ENCODE assay signal across 8 cellular contexts in genomic region chr20:63520594-63520938, GRCh38. TPM values are rescaled to one million over a fixed set of nuclear protein-coding genes. Genes with fewer than 3 reads are reported as not detected.
DNase-seq lines count a peak whose midpoint lies in the region; ATAC-seq, FAIRE-seq and TF ChIP-seq lines count a peak whose summit lies in the region.

TSS of gene PPDPF (plus strand) at chr20:63520765. CDS start at chr20:63521309, 544 bp downstream.

- H3K9ac ChIP-seq in HepG2 (ENCODE audit: insufficient read depth, low read depth, low read length) = peak within 1 kb of the TSS; percentile 40; the same call in 1 of the 2 replicates

- TF ChIP-seq POLR2A in HepG2 (IDR thresholded peaks at IDR 0.05; ENCODE audit: insufficient read depth in 1 of 2, low read depth in 2 of 2, low read length in 2 of 2) = peak; percentile 52 to 78; a peak in 2 of 4 replicates

- H3K36me3 Mint-ChIP-seq in activated CD4-positive, alpha-beta T cell treated with anti-CD3 and anti-CD28 coated beads, Interleukin-2, amount 10 ng/mL, durations not matched to agents 7 days and 5 days (ENCODE audit: low read depth) = peaks cover 23% of the 10 kb centered on the region
- peaks cover 33% of the 10 kb centered on the region for H3K36me3 Mint-ChIP-seq in dendritic cell treated with granulocyte-macrophage colony-stimulating factor and Interleukin-4, amounts not matched to agents 40 ng/mL and 50 ng/mL, for 4 days (ENCODE audit: low read depth)

- no peak within 1 kb of the TSS for H3K27ac ChIP-seq in HepG2 (ENCODE audit: extremely low read length, insufficient read depth, low read length)

- DNase-seq in activated CD8-positive, alpha-beta memory T cell treated with anti-CD3 and anti-CD28 coated beads for 1 hour (ENCODE audit: extremely low read depth in 1 of 2, low read depth in 1 of 2) = peak; percentile 51 to 82
- DNase-seq in activated CD8-positive, alpha-beta memory T cell treated with anti-CD3 and anti-CD28 coated beads for 24 hours = no peak
- DNase-seq in NCI-H345 (lab: John Stamatoyannopoulos, UW) (peak; percentile 86), HepG2 (ENCODE audit: low spot score) (no peak)
- DNase-seq in activated CD4-positive, alpha-beta T cell treated with anti-CD3 and anti-CD28 coated beads, Interleukin-2, amount 10 ng/mL, durations not matched to agents 7 days and 5 days = peak; percentile 84
- peak; percentile 84 to 85 for DNase-seq in stimulated activated CD4-positive, alpha-beta T cell treated with anti-CD3 and anti-CD28 coated beads, Interleukin-2, amount 100 ng/mL, for 24 hours

- H3K9me3 ChIP-seq in HepG2 (ENCODE audit: low read length) = no peaks in the 10 kb centered on the region

- H3K27me3 Mint-ChIP-seq in activated CD4-positive, alpha-beta T cell treated with anti-CD3 and anti-CD28 coated beads, Interleukin-2, amount 10 ng/mL, durations not matched to agents 7 days and 5 days = peaks cover 2% of the 10 kb centered on the region
- H3K27me3 Mint-ChIP-seq in dendritic cell treated with granulocyte-macrophage colony-stimulating factor and Interleukin-4, amounts not matched to agents 40 ng/mL and 50 ng/mL, for 4 days = peaks cover 39% of the 10 kb centered on the region

- peaks cover 2% of the 10 kb centered on the region; the same call in 1 of the 2 replicates for H4K20me1 ChIP-seq in HepG2 (ENCODE audit: insufficient read depth, low read length)

- peaks cover 11% of the 10 kb centered on the region for H3K4me1 ChIP-seq in HepG2 (ENCODE audit: insufficient read depth, low read length)

- no peak within 1 kb of the TSS for H2AFZ ChIP-seq in HepG2 (ENCODE audit: low read length)

- H3K4me3 Mint-ChIP-seq in activated CD4-positive, alpha-beta T cell treated with anti-CD3 and anti-CD28 coated beads, Interleukin-2, amount 10 ng/mL, durations not matched to agents 7 days and 5 days = peak within 1 kb of the TSS; percentile 73
- H3K4me3 Mint-ChIP-seq in dendritic cell treated with granulocyte-macrophage colony-stimulating factor and Interleukin-4, amounts not matched to agents 40 ng/mL and 50 ng/mL, for 4 days = peak within 1 kb of the TSS; percentile 81

- no TSS peak for BruUV-seq in HepG2 (replicated peaks; lab: Mats Ljungman, UMichigan)

- H3K4me1 Mint-ChIP-seq in activated CD4-positive, alpha-beta T cell treated with anti-CD3 and anti-CD28 coated beads, Interleukin-2, amount 10 ng/mL, durations not matched to agents 7 days and 5 days = peaks cover 12% of the 10 kb centered on the region
- peaks cover 33% of the 10 kb centered on the region for H3K4me1 Mint-ChIP-seq in dendritic cell treated with granulocyte-macrophage colony-stimulating factor and Interleukin-4, amounts not matched to agents 40 ng/mL and 50 ng/mL, for 4 days (ENCODE audit: low read depth)

- TF ChIP-seq RAD21 in HepG2 (CRISPR knock-in tag; IDR thresholded peaks at IDR 0.05) = no peak

- H3K4me3 ChIP-seq in HepG2 (replicated peaks in 1 of 3; ENCODE audit: insufficient read depth in 1 of 3, low read depth in 2 of 3, low read length in 3 of 3) = peak within 1 kb of the TSS; percentile 61 to 69 (median 66); a peak in 4 of 6 replicates

- ATAC-seq in HG02943 (IDR thresholded peaks at IDR 0.05; ENCODE audit: low read depth, unreplicated experiment) (peak; percentile 61), HepG2 (peak; percentile 41)

- peaks cover 24 to 50% of the 10 kb centered on the region in 2 experiments for H3K27me3 ChIP-seq in HepG2 (ENCODE audit: control insufficient read depth in 1 of 2, insufficient read depth in 2 of 2, low read length in 2 of 2)

- H3K27ac Mint-ChIP-seq in activated CD4-positive, alpha-beta T cell treated with anti-CD3 and anti-CD28 coated beads, Interleukin-2, amount 10 ng/mL, durations not matched to agents 7 days and 5 days = peak within 1 kb of the TSS; percentile 90
- peak within 1 kb of the TSS; percentile 85 for H3K27ac Mint-ChIP-seq in dendritic cell treated with granulocyte-macrophage colony-stimulating factor and Interleukin-4, amounts not matched to agents 40 ng/mL and 50 ng/mL, for 4 days

- no peaks in the 10 kb centered on the region for H3K36me3 ChIP-seq in HepG2 (replicated peaks in 1 of 2; ENCODE audit: control insufficient read depth in 1 of 2, insufficient read depth in 2 of 2, low read length in 2 of 2)

- H3K4me2 ChIP-seq in HepG2 (ENCODE audit: low read depth, low read length) = peak within 1 kb of the TSS; percentile 70

- no peak for FAIRE-seq in HepG2 (lab: Jason Lieb, UNC)

- in situ Hi-C loops in HepG2 (cut with HindIII; ENCODE audit: extremely low pct_ligation_motif_present, low pct_unique_long_range_greater_than_20kb) = no loop called here

- peaks cover 10% of the 10 kb centered on the region for H3K9me3 Mint-ChIP-seq in activated CD4-positive, alpha-beta T cell treated with anti-CD3 and anti-CD28 coated beads, Interleukin-2, amount 10 ng/mL, durations not matched to agents 7 days and 5 days
- peaks cover 16% of the 10 kb centered on the region for H3K9me3 Mint-ChIP-seq in dendritic cell treated with granulocyte-macrophage colony-stimulating factor and Interleukin-4, amounts not matched to agents 40 ng/mL and 50 ng/mL, for 4 days

- 61% methylated on average over 51 of the region's 54 CpGs for WGBS in HepG2 (ENCODE audit: low lambda C conversion rate)

- no peak for TF ChIP-seq CTCF in HepG2 (CRISPR knock-in tag; IDR thresholded peaks at IDR 0.05)

- H3K79me2 ChIP-seq in HepG2 (ENCODE audit: insufficient read depth, low read length) = no peaks in the 10 kb centered on the region

- TF ChIP-seq EP300 in HepG2 (IDR thresholded peaks at IDR 0.05; ENCODE audit: low read depth in 2 of 2, low read length in 2 of 2) = no peak
- no peak for TF ChIP-seq EP300 in HepG2 (CRISPR knock-in tag; IDR thresholded peaks at IDR 0.05; ENCODE audit: borderline replicate concordance)

- POLR2A ChIA-PET in activated CD4-positive, alpha-beta T cell treated with anti-CD3 and anti-CD28 coated beads, Interleukin-2, amount 10 ng/mL, durations not matched to agents 7 days and 5 days (lab: Charles Lee) = interaction anchor here (0.7 kb wide), 1 partner anchor 308 kb away, joined by 3 read pairs; no protein-coding TSS in a partner anchor
- POLR2A ChIA-PET in HepG2 (lab: Yijun Ruan, JAX) = interaction anchor here (0.6 to 2.1 kb wide), 6 partner anchors 15 to 106 kb away, joined by 3 to 11 read pairs (median 6); partner anchors contain the start of genes GMEB2, HELZ2 and PTK6

- CTCF ChIA-PET in activated CD4-positive, alpha-beta T cell treated with anti-CD3 and anti-CD28 coated beads, Interleukin-2, amount 10 ng/mL, durations not matched to agents 7 days and 5 days (lab: Charles Lee) = interaction anchor here (0.6 to 2.3 kb wide), 7 partner anchors 14 to 537 kb away, joined by 3 to 21 read pairs (median 4); partner anchors contain the start of gene PTK6
- CTCF ChIA-PET in HepG2 (lab: Yijun Ruan, JAX; ENCODE audit: low intra/inter-chr PET ratio, low total read pairs) = no interaction called here

- intact Hi-C loops in dendritic cell treated with granulocyte-macrophage colony-stimulating factor and Interleukin-4, amounts not matched to agents 40 ng/mL and 50 ng/mL, for 4 days (cut with micrococcal nuclease) = loop anchor here (2.0 kb wide), 1 partner anchor 16 kb away; the partner anchor contains the start of gene PTK6
- intact Hi-C loops in HepG2 (cut with micrococcal nuclease; ENCODE audit: unreplicated experiment) = no loop called here

TF ChIP-seq in HepG2, 621 proteins besides CTCF, POLR2A, EP300 and RAD21 (continues in another document):
- TF ChIP-seq ZBTB1 (CRISPR knock-in tag; IDR thresholded peaks at IDR 0.05; ENCODE audit: borderline replicate concordance) (no peak), TFDP2 (CRISPR knock-in tag; IDR thresholded peaks at IDR 0.05) (peak; percentile 13; the same call in 1 of the 2 replicates), BHLHE40 (IDR thresholded peaks at IDR 0.05; ENCODE audit: low read length) (no peak), ATF3 (CRISPR knock-in tag; IDR thresholded peaks at IDR 0.05) (no peak)

RNA-seq across cellular contexts. Expression of gene PPDPF, which starts in this region (rescaled TPM):
- 100 to 1,000 TPM; 167 to 193 TPM for total RNA-seq in activated CD4-positive, alpha-beta T cell treated with anti-CD3 and anti-CD28 coated beads, Interleukin-2, amount 10 ng/mL, durations not matched to agents 7 days and 5 days
- 6.0 and 7.0 TPM in 2 replicates for total RNA-seq in HepG2 (2016; rRNA removed; fragmentation: Illumina TruSeq; extraction: Trizol)
- 21.9 and 23.8 TPM in 2 replicates for total RNA-seq in HepG2 (2016; cell fraction: cytosol; rRNA removed; fragmentation: Illumina TruSeq; extraction: Trizol; ENCODE audit: low read depth)
- 4.3 and 5.4 TPM in 2 replicates for total RNA-seq in HepG2 (2016; cell fraction: insoluble cytoplasmic fraction; rRNA removed; fragmentation: Illumina TruSeq; extraction: Trizol)
- 16.4 and 22.5 TPM in 2 replicates for total RNA-seq in HepG2 (2016; cell fraction: membrane; rRNA removed; fragmentation: Illumina TruSeq; extraction: Trizol)
- 5.4 and 6.2 TPM in 2 replicates for total RNA-seq in HepG2 (2016; cell fraction: nucleus; rRNA removed; fragmentation: Illumina TruSeq; extraction: Trizol)
- 1.8 and 2.2 TPM in 2 replicates for polyA plus RNA-seq in HepG2 (2011; rRNA removed)
- polyA plus RNA-seq in HepG2 (2011; cell fraction: cytosol; rRNA removed) = 2.4 and 6.2 TPM in 2 replicates
- 6.3 and 9.5 TPM in 2 replicates for polyA plus RNA-seq in HepG2 (2011; cell fraction: nucleus; rRNA removed)
- polyA plus RNA-seq in HepG2 (2012) = 12.0 and 18.6 TPM in 2 replicates
- polyA plus RNA-seq in HepG2 (2016; cell fraction: cytosol; fragmentation: Illumina TruSeq; extraction: Trizol; ENCODE audit: low read depth) = 606 and 718 TPM in 2 replicates
- polyA plus RNA-seq in HepG2 (2016; cell fraction: insoluble cytoplasmic fraction; fragmentation: Illumina TruSeq; extraction: Trizol; ENCODE audit: low read depth) = 42.4 and 57.7 TPM in 2 replicates
- polyA plus RNA-seq in HepG2 (2016; cell fraction: membrane; fragmentation: Illumina TruSeq; extraction: Trizol; ENCODE audit: low read depth) = 288 and 295 TPM in 2 replicates
- 40.1 and 40.2 TPM in 2 replicates for polyA plus RNA-seq in HepG2 (2016; cell fraction: nucleus; fragmentation: Illumina TruSeq; extraction: Trizol; ENCODE audit: insufficient read depth, low read depth)
- polyA minus RNA-seq in HepG2 (2011; rRNA and poly(A)+ RNA removed; ENCODE audit: low replicate concordance) = 8.4 and 13.9 TPM in 2 replicates
- 15.8 and 39.4 TPM in 2 replicates for polyA minus RNA-seq in HepG2 (2011; cell fraction: cytosol; rRNA and poly(A)+ RNA removed)
- polyA minus RNA-seq in HepG2 (2011; cell fraction: nucleus; rRNA and poly(A)+ RNA removed) = 4.5 and 4.8 TPM in 2 replicates

Comparison
In these comparisons a context has a peak if more than half of its experiments do, and no peak if none do; other contexts are left out.
1. RNA of gene PPDPF (total RNA-seq): 167 to 193 TPM in activated CD4-positive, alpha-beta T cell treated with anti-CD3 and anti-CD28 coated beads, Interleukin-2, amount 10 ng/mL, durations not matched to agents 7 days and 5 days; 4.3 to 23.8 TPM in HepG2; every median in the first group is over 4 times any median in the second.
2. DNase-seq: peak in activated CD8-positive, alpha-beta memory T cell treated with anti-CD3 and anti-CD28 coated beads for 1 hour (2 of 2), NCI-H345 (single experiment), activated CD4-positive, alpha-beta T cell treated with anti-CD3 and anti-CD28 coated beads, Interleukin-2, amount 10 ng/mL, durations not matched to agents 7 days and 5 days (single experiment) and stimulated activated CD4-positive, alpha-beta T cell treated with anti-CD3 and anti-CD28 coated beads, Interleukin-2, amount 100 ng/mL, for 24 hours (2 of 2); none in activated CD8-positive, alpha-beta memory T cell treated with anti-CD3 and anti-CD28 coated beads for 24 hours (single experiment) and HepG2 (single experiment).